In the genomic region with DNA sequence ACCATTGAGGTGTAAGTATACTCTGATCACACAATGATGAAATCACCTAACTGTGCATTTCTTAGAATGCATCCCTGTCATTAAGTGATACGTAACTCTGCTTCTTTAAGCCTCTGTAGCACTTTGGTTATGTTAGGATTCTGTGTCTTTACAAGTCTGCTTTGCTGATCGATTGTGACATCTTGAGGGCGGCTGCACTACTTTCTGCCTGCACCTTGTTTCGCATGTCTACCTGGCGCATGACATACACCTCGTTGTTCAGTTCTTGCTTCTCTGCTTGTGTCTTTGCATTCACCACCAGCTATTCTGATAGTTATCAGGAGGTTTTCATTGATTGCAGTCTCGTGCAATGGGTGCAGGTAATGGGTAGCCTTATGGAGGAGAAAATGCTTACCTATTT, we compare ENCODE assay signal across 2 cellular contexts.
TF ChIP-seq lines count a peak whose summit lies in the region.

No MANE protein-coding gene starts in this region.

TF ChIP-seq in HepG2, 621 proteins besides CTCF, POLR2A, EP300 and RAD21:
- TF ChIP-seq ZNF337 (CRISPR knock-in tag; IDR thresholded peaks at IDR 0.05; ENCODE audit: borderline replicate concordance, low read depth) (no peak), RFX3 (CRISPR knock-in tag; IDR thresholded peaks at IDR 0.05) (no peak), STAG1 (CRISPR knock-in tag; IDR thresholded peaks at IDR 0.05) (no peak), ZNF75D (CRISPR knock-in tag; IDR thresholded peaks at IDR 0.05; ENCODE audit: borderline replicate concordance) (no peak), LCORL (IDR thresholded peaks at IDR 0.05) (no peak), LCORL (CRISPR knock-in tag; IDR thresholded peaks at IDR 0.05) (no peak), RBM22 (optimal IDR thresholded peaks at IDR 0.05; ENCODE audit: low read length) (peak; percentile 41), KMT2A (CRISPR knock-in tag; IDR thresholded peaks at IDR 0.05) (no peak), ZNF543 (CRISPR knock-in tag; IDR thresholded peaks at IDR 0.05) (no peak)
TF ChIP-seq in HepG2: peak in this region for 1.

TF ChIP-seq in WTC11, 78 proteins besides CTCF, POLR2A, EP300 and RAD21:
- TF ChIP-seq GTF2I (CRISPR knock-in tag; conservative IDR thresholded peaks at IDR 0.05) (no peak), ATF3 (CRISPR knock-in tag; conservative IDR thresholded peaks at IDR 0.05) (no peak), ZNF317 (CRISPR knock-in tag; IDR thresholded peaks at IDR 0.05; ENCODE audit: borderline replicate concordance, low read depth) (no peak), ZNF138 (CRISPR knock-in tag; conservative IDR thresholded peaks at IDR 0.05) (no peak), TCF7 (CRISPR knock-in tag; IDR thresholded peaks at IDR 0.05; ENCODE audit: low read depth) (no peak), PRRX2 (CRISPR knock-in tag; IDR thresholded peaks at IDR 0.05) (no peak), EMX1 (CRISPR knock-in tag; IDR thresholded peaks at IDR 0.05) (no peak), TEAD1 (CRISPR knock-in tag; IDR thresholded peaks at IDR 0.05) (no peak), GRHL2 (CRISPR knock-in tag; IDR thresholded peaks at IDR 0.05; ENCODE audit: insufficient replicate concordance, severe bottlenecking) (no peak), ZNF232 (CRISPR knock-in tag; IDR thresholded peaks at IDR 0.05) (no peak), STAT6 (CRISPR knock-in tag; conservative IDR thresholded peaks at IDR 0.05; ENCODE audit: low read depth) (no peak), AR (CRISPR knock-in tag; IDR thresholded peaks at IDR 0.05) (no peak), TP53 (CRISPR knock-in tag; IDR thresholded peaks at IDR 0.05) (no peak), SOX15 (CRISPR knock-in tag; IDR thresholded peaks at IDR 0.05) (no peak)
- TF ChIP-seq, protein P1, sequence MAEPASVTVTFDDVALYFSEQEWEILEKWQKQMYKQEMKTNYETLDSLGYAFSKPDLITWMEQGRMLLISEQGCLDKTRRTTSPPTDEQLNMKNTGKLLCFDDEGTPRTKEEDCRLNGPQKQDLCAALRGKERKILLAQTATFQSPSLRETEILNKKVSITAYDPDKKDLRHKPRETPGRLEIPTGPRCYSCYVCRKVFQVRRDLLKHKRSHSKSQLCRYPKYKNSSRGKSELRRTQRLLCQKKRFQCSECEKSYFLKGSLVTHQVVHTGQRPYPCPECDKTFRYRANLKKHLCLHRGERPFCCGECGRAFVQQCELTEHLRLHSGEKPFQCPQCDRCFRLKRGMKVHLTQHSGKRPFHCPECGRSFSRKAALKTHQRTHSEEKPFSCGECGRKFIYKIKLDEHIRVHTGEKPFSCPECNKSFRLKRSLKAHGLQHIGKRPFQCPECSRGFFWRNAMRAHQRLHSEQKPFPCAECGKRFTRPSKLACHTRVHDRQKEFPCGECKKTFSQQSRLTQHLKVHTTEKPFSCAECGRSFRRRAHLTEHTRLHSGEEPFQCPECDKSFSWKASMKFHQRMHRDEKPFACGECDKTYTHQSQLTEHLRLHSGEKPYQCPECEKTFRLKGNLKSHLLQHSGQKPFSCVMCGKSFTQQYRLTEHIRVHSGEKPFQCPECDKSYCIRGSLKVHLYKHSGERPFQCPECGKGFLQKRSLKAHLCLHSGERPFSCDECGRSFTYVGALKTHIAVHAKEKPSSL (CRISPR knock-in tag; conservative IDR thresholded peaks at IDR 0.05): no peak
TF ChIP-seq in WTC11: peak in this region for 0.
